Comparison of ENCODE assay signal across 10 cellular contexts in genomic region chr13:99067160-99067985, GRCh38.
A peak's percentile ranks its signal among the peaks of the same experiment; 100 is the strongest.
DNase-seq lines count a peak whose midpoint lies in the region; ATAC-seq and TF ChIP-seq lines count a peak whose summit lies in the region.
"Had no signal": no experiment of that assay in that cellular context is flagged by ENCODE, and none has a peak within 500 bp of the region (broad histone marks: within the 10 kb centered on the region; RNA-seq: fewer than 3 reads in every experiment).

No MANE protein-coding gene starts in this region.

- peak overlapping the region; percentile 48 for H3K27ac Mint-ChIP-seq in endothelial cell (ENCODE audit: unreplicated experiment)
- H3K27ac Mint-ChIP-seq in naive thymus-derived CD4-positive, alpha-beta T cell, result peak overlapping the region; percentile 46 to 89 (median 76)

- in situ Hi-C loops in Caki2 (cut with HindIII; ENCODE audit: low pct_unique_long_range_greater_than_20kb, low sequenced_read_pairs), result no loop called here
- in situ Hi-C loops in Panc1 (cut with HindIII; ENCODE audit: low pct_unique_long_range_greater_than_20kb, low sequenced_read_pairs), result no loop called here

- BruUV-seq in Panc1 (replicated peaks; lab: Mats Ljungman, UMichigan), result no TSS peak

- H3K4me1 Mint-ChIP-seq in endothelial cell (ENCODE audit: unreplicated experiment), result peaks cover 71% of the 10 kb centered on the region
- H3K4me1 Mint-ChIP-seq in naive thymus-derived CD4-positive, alpha-beta T cell, result peaks cover 44 to 98% (median 88%) of the 10 kb centered on the region in 7 donors
- H3K4me1 Mint-ChIP-seq: neural crest cell had no signal

- peaks cover 6% of the 10 kb centered on the region; the same call in 1 of the 2 replicates for H3K4me1 ChIP-seq in Panc1 (ENCODE audit: control insufficient read depth, insufficient read depth, low read length)
- peaks cover 14 to 46% of the 10 kb centered on the region in 2 donors for H3K4me1 ChIP-seq in naive thymus-derived CD4-positive, alpha-beta T cell (ENCODE audit: control insufficient read depth in 2 of 2, insufficient read depth in 2 of 2, low read length in 2 of 2)

- H3K27me3 Mint-ChIP-seq in endothelial cell (ENCODE audit: unreplicated experiment), result peaks cover 8% of the 10 kb centered on the region
- peaks cover 0 to 13% (median 0%) of the 10 kb centered on the region in 5 donors for H3K27me3 Mint-ChIP-seq in naive thymus-derived CD4-positive, alpha-beta T cell

- TF ChIP-seq CTCF in Panc1 (IDR thresholded peaks at IDR 0.05) (no peak), endothelial cell (IDR thresholded peaks at IDR 0.05; ENCODE audit: unreplicated experiment) (no peak), dorsolateral prefrontal cortex (IDR thresholded peaks at IDR 0.05 in 54 of 56, conservative IDR thresholded peaks at IDR 0.05 in 2 of 56; ENCODE audit: low read depth in 1 of 56, partially characterized antibody in 56 of 56) (no peak)

- CTCF ChIA-PET in Panc1 (lab: Charles Lee), result no interaction called here
- CTCF ChIA-PET in naive thymus-derived CD4-positive, alpha-beta T cell (lab: Charles Lee), result interaction anchor here (1.6 to 1.7 kb wide), 2 partner anchors 12 to 16 kb away, joined by 3 to 7 read pairs; no protein-coding TSS in a partner anchor

- H3K36me3 Mint-ChIP-seq in endothelial cell (ENCODE audit: low read depth, unreplicated experiment), result peaks cover 33% of the 10 kb centered on the region
- peaks cover 20 to 71% (median 45%) of the 10 kb centered on the region in 5 donors for H3K36me3 Mint-ChIP-seq in naive thymus-derived CD4-positive, alpha-beta T cell

- no peaks in the 10 kb centered on the region for H3K27me3 ChIP-seq in Panc1 (ENCODE audit: control insufficient read depth, insufficient read depth, low read length)
- no peaks in the 10 kb centered on the region for H3K27me3 ChIP-seq in naive thymus-derived CD4-positive, alpha-beta T cell (ENCODE audit: control insufficient read depth in 2 of 2, insufficient read depth in 2 of 2, low read length in 2 of 2)
- no peaks in the 10 kb centered on the region for H3K27me3 ChIP-seq in dorsolateral prefrontal cortex

- H3K9me3 Mint-ChIP-seq in endothelial cell (ENCODE audit: unreplicated experiment), result no peaks in the 10 kb centered on the region
- peaks cover 0 to 16% (median 0%) of the 10 kb centered on the region in 11 donors for H3K9me3 Mint-ChIP-seq in naive thymus-derived CD4-positive, alpha-beta T cell
- H3K9me3 Mint-ChIP-seq: neural crest cell had no signal

- H3K4me3 ChIP-seq in Panc1 (ENCODE audit: low read depth in 2 of 2, low read length in 2 of 2) (no peak overlapping the region), dorsolateral prefrontal cortex (no peak overlapping the region)
- no peak overlapping the region for H3K4me3 ChIP-seq in naive thymus-derived CD4-positive, alpha-beta T cell (ENCODE audit: low read length)

- POLR2A ChIA-PET in Panc1 (lab: Charles Lee), result interaction anchor here (0.5 kb wide), 1 partner anchor 22 kb away, joined by 8 read pairs; no protein-coding TSS in a partner anchor
- POLR2A ChIA-PET in naive thymus-derived CD4-positive, alpha-beta T cell (lab: Charles Lee), result interaction anchor here (0.7 to 5.5 kb wide), 10 partner anchors 6 to 495 kb away, joined by 3 to 35 read pairs (median 8); no protein-coding TSS in a partner anchor

- peak overlapping the region; percentile 62 for H3K4me3 Mint-ChIP-seq in endothelial cell (ENCODE audit: unreplicated experiment)
- H3K4me3 Mint-ChIP-seq in naive thymus-derived CD4-positive, alpha-beta T cell, result peak overlapping the region; percentile 33 to 81 (median 56)
- H3K4me3 Mint-ChIP-seq: neural crest cell had no signal

- H3K9me3 ChIP-seq in Panc1 (ENCODE audit: control insufficient read depth, insufficient read depth, low read depth, low read length), result no peaks in the 10 kb centered on the region
- H3K9me3 ChIP-seq in naive thymus-derived CD4-positive, alpha-beta T cell (ENCODE audit: control insufficient read depth in 2 of 3, low read length in 3 of 3), result no peaks in the 10 kb centered on the region

- H3K27ac ChIP-seq in Panc1 (ENCODE audit: low read length) (no peak overlapping the region), dorsolateral prefrontal cortex (no peak overlapping the region)
- H3K27ac ChIP-seq in naive thymus-derived CD4-positive, alpha-beta T cell (ENCODE audit: low read depth, low read length), result no peak overlapping the region

- no peaks in the 10 kb centered on the region for H3K36me3 ChIP-seq in Panc1 (ENCODE audit: control insufficient read depth, insufficient read depth, low read length)
- no peaks in the 10 kb centered on the region for H3K36me3 ChIP-seq in naive thymus-derived CD4-positive, alpha-beta T cell (ENCODE audit: control insufficient read depth in 2 of 3, insufficient read depth in 3 of 3, low read length in 3 of 3)

- intact Hi-C loops in Panc1 (cut with micrococcal nuclease; ENCODE audit: unreplicated experiment), result no loop called here
- intact Hi-C loops in naive thymus-derived CD4-positive, alpha-beta T cell (cut with micrococcal nuclease), result loop anchor here in 1 of 2 donors (2.0 kb wide), 1 partner anchor 17 kb away; no protein-coding TSS in a partner anchor
- intact Hi-C loops in dorsolateral prefrontal cortex (cut with DNase I), result no loop called here

- DNase-seq in Caki2 (ENCODE audit: low read depth) (peak; percentile 34), Panc1 (ENCODE audit: low read depth, low spot score) (peak; percentile 15), endothelial cell (ENCODE audit: low spot score) (no peak), epidermal melanocyte (ENCODE audit: insufficient read length, low spot score) (no peak), dorsolateral prefrontal cortex (no peak), NCI-H2081 treated with DMSO at 0.1 percent for 48 hours (lab: John Stamatoyannopoulos, UW) (no peak)
- DNase-seq in naive thymus-derived CD4-positive, alpha-beta T cell, result no peak
- DNase-seq in stimulated activated naive CD8-positive, alpha-beta T cell treated with anti-CD3 and anti-CD28 coated beads, Interleukin-15, Interleukin-2, amounts not matched to agents 100 U/mL and 50 U/mL, for 24 hours, result no peak
- DNase-seq: NCI-H187 treated with DMSO at 0.1 percent for 48 hours had no signal

- peak; percentile 68 for ATAC-seq in Panc1
- no peak for ATAC-seq in naive thymus-derived CD4-positive, alpha-beta T cell
- ATAC-seq in stimulated activated naive CD8-positive, alpha-beta T cell treated with anti-CD3 and anti-CD28 coated beads, Interleukin-15, Interleukin-2, amounts not matched to agents 100 U/mL and 50 U/mL, for 24 hours, result no peak

Comparison
In these comparisons a context has a peak if more than half of its experiments do, and no peak if none do; other contexts are left out.
1. DNase-seq: peak in Caki2 (single experiment) and Panc1 (single experiment); none in endothelial cell (single experiment), naive thymus-derived CD4-positive, alpha-beta T cell (0 of 9), epidermal melanocyte (single experiment), dorsolateral prefrontal cortex (0 of 10), stimulated activated naive CD8-positive, alpha-beta T cell treated with anti-CD3 and anti-CD28 coated beads, Interleukin-15, Interleukin-2, amounts not matched to agents 100 U/mL and 50 U/mL, for 24 hours (single experiment) and NCI-H2081 treated with DMSO at 0.1 percent for 48 hours (single experiment).